In genomic region chr9:35067056-35067455, GRCh38 we compare ENCODE assay signal across 13 cellular contexts.
"Had no signal": no experiment of that assay in that cellular context is flagged by ENCODE, and none has a peak within 500 bp of the region (broad histone marks: within the 10 kb centered on the region; RNA-seq: fewer than 3 reads in every experiment).

No MANE protein-coding gene starts in this region.

- H3K9me3 Mint-ChIP-seq: activated B cell treated with CpG ODN at 0.5 μM for 24 hours; activated T-helper 2 cell treated with anti-CD3 and anti-CD28 coated beads, Interferon-gamma antibody, Interleukin-2, Interleukin-4, amounts not matched to agents 10 μg/mL and 5 μg/mL and 100 μg/mL, durations not matched to agents 14 hours and 24 hours and 36 hours; stimulated activated naive CD8-positive, alpha-beta T cell treated with anti-CD3 and anti-CD28 coated beads, Interleukin-15, amount 100 ng/mL, for 72 hours; T-helper 2 cell treated with Interferon-gamma antibody and Interleukin-4, amounts not matched to agents 5 μg/mL and 100 μg/mL, for 36 hours had no signal

- H3K36me3 ChIP-seq: ovary had no signal

- H3K27ac ChIP-seq: gastroesophageal sphincter, lower lobe of right lung, ovary, upper lobe of right lung had no signal

- H3K27ac Mint-ChIP-seq: activated B cell treated with CpG ODN at 0.5 μM for 24 hours; activated T-helper 2 cell treated with anti-CD3 and anti-CD28 coated beads, Interferon-gamma antibody, Interleukin-2, Interleukin-4, amounts not matched to agents 10 μg/mL and 5 μg/mL and 100 μg/mL, durations not matched to agents 14 hours and 24 hours and 36 hours; T-helper 2 cell treated with Interferon-gamma antibody and Interleukin-4, amounts not matched to agents 5 μg/mL and 100 μg/mL, for 36 hours had no signal

- H3K27me3 Mint-ChIP-seq: activated B cell treated with CpG ODN at 0.5 μM for 24 hours; stimulated activated naive CD8-positive, alpha-beta T cell treated with anti-CD3 and anti-CD28 coated beads, Interleukin-15, amount 100 ng/mL, for 72 hours had no signal

- H3K4me3 Mint-ChIP-seq: activated B cell treated with CpG ODN at 0.5 μM for 24 hours; stimulated activated naive CD8-positive, alpha-beta T cell treated with anti-CD3 and anti-CD28 coated beads, Interleukin-15, amount 100 ng/mL, for 72 hours; T-helper 2 cell treated with Interferon-gamma antibody and Interleukin-4, amounts not matched to agents 5 μg/mL and 100 μg/mL, for 36 hours had no signal

- H3K4me3 ChIP-seq: gastroesophageal sphincter, lower lobe of right lung, ovary, upper lobe of right lung had no signal

- ATAC-seq: gastroesophageal sphincter; left cardiac atrium; lower lobe of right lung; sciatic nerve; stimulated activated naive CD8-positive, alpha-beta T cell treated with anti-CD3 and anti-CD28 coated beads, Interleukin-15, amount 100 ng/mL, for 72 hours; upper lobe of right lung had no signal

- H3K9me3 ChIP-seq: gastroesophageal sphincter, lower lobe of right lung, ovary, upper lobe of right lung had no signal

- H3K27me3 ChIP-seq: gastroesophageal sphincter, ovary, upper lobe of right lung had no signal

- DNase-seq: activated B cell treated with CpG ODN at 0.5 μM for 24 hours; aorta; left cardiac atrium; lower lobe of right lung; midbrain; ovary; stimulated activated naive CD8-positive, alpha-beta T cell treated with anti-CD3 and anti-CD28 coated beads, Interleukin-15, amount 100 ng/mL, for 72 hours; SW 1271; upper lobe of right lung had no signal
